8 cellular contexts compared by ENCODE assay signal in the genomic region with DNA sequence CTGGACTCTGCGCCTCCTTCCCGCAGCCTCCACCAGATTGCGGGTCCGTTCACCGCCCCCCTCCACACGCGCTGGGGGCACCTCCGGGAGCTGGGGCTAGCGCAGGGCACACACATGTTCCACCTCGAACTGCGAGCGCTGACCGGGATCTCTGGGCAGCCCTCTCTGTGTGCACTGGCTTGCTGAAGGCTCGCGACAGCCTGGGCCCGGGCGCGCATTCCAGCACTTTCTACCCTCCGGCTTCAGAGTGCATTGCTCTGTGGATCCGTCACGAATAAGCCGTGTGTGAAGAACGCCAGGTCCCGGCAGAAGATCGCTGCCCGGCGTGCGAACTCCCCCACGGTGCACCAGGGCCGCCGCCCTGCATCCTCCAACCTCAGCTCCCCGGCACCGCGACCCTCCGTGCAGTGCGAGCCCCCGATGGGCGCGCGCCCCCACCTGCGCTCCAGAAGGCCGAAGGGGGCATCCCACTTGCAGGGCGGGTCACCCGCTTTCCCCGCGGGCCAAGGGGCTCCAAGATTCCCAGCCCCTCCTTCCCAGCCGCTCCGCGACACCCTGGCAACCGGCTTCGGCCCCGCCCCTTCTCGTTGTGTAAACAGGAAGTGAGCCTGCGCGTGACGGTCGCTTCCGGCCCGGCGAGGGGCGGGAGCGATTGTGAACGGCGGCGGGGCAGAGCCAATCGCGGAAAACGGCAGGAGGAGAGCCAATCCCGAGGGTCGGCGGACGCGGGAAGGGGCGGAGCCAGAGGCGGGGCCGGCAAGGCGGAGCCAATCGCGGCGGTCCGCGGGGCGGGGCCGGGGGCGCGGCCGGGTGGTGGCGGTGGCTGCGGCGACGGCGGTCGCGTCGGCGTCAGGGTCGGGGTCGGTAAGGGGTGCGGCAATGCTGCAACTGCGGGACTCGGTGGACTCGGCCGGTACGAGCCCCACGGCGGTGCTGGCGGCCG. TPM values are rescaled to one million over a fixed set of nuclear protein-coding genes. Genes with fewer than 3 reads are reported as not detected.
DNase-seq lines count a peak whose midpoint lies in the region; ATAC-seq and TF ChIP-seq lines count a peak whose summit lies in the region.

TSS of gene TPRG1L (plus strand) at position 822 of the 943 bp plus-strand sequence. CDS start at position 880, 58 bp downstream.

- H2AFZ ChIP-seq in trophoblast cell (ENCODE audit: insufficient read depth, low read length, poor library complexity) = peak within 1 kb of the TSS; percentile 89

- peak within 1 kb of the TSS; percentile 78 for H3K4ac ChIP-seq in trophoblast cell (ENCODE audit: low read depth, low read length)

- H3K9me3 ChIP-seq in adipocyte (ENCODE audit: control insufficient read depth, low read length) (no peaks in the 10 kb centered on the region), trophoblast cell (ENCODE audit: insufficient read depth, low read depth, low read length) (no peaks in the 10 kb centered on the region), tibial nerve (no peaks in the 10 kb centered on the region)

- peak within 1 kb of the TSS; percentile 99 for H3K4me2 ChIP-seq in trophoblast cell (ENCODE audit: low read length)

- TF ChIP-seq CTCF in GM12875 (IDR thresholded peaks at IDR 0.05; ENCODE audit: borderline replicate concordance, insufficient read depth, low read depth, low read length) (no peak), tibial nerve (IDR thresholded peaks at IDR 0.05) (peak in 1 of 5 experiments; percentile 30)

- H2BK5ac ChIP-seq in trophoblast cell (ENCODE audit: low read depth, low read length, poor library complexity) = no peak within 1 kb of the TSS

- WGBS in trophoblast cell (ENCODE audit: extremely low coverage, insufficient coverage, insufficient read length) = no CpG with 5 or more reads among the region's 108 CpGs
- WGBS in tibial nerve, 2 donors = 0 to 1% methylated on average over 31 to 84 of the region's 108 CpGs

- H3K79me2 ChIP-seq in trophoblast cell (ENCODE audit: control insufficient read depth, insufficient read depth, low read length, poor library complexity) = peaks cover 2% of the 10 kb centered on the region

- H4K91ac ChIP-seq in trophoblast cell (ENCODE audit: low read depth, low read length) = peak within 1 kb of the TSS; percentile 18

- no peaks in the 10 kb centered on the region for H3K79me1 ChIP-seq in trophoblast cell (ENCODE audit: low read length)

- intact Hi-C loops in Right ventricle myocardium superior (cut with DNase I) = no loop called here

- peak; percentile 83 to 86 for TF ChIP-seq EP300 in tibial nerve (IDR thresholded peaks at IDR 0.05)

- H3K27ac ChIP-seq in trophoblast cell (ENCODE audit: low read depth, low read length) (no peak within 1 kb of the TSS), tibial nerve (peak within 1 kb of the TSS; percentile 57 to 91 (median 83))

- no peak within 1 kb of the TSS for H3K23ac ChIP-seq in trophoblast cell (ENCODE audit: low read length)

- H4K12ac ChIP-seq in trophoblast cell (ENCODE audit: low read depth, low read length) = peak within 1 kb of the TSS; percentile 58

- H3K14ac ChIP-seq in trophoblast cell (ENCODE audit: low read length) = peak within 1 kb of the TSS; percentile 59

- peaks cover 20% of the 10 kb centered on the region for H3K4me1 ChIP-seq in adipocyte (ENCODE audit: control insufficient read depth, insufficient read depth, low read length)
- peaks cover 11 to 13% of the 10 kb centered on the region in 2 experiments for H3K4me1 ChIP-seq in trophoblast cell (ENCODE audit: control insufficient read depth in 1 of 2, insufficient read depth in 2 of 2, low read length in 2 of 2)
- H3K4me1 ChIP-seq in tibial nerve = peaks cover 0 to 42% (median 22%) of the 10 kb centered on the region in 4 donors

- H3K36me3 ChIP-seq in adipocyte (ENCODE audit: control insufficient read depth, insufficient read depth, low read length, severe bottlenecking) (peaks cover 25% of the 10 kb centered on the region), trophoblast cell (ENCODE audit: control insufficient read depth in 1 of 2, insufficient read depth in 2 of 2, low read length in 2 of 2) (peaks cover 18 to 20% of the 10 kb centered on the region in 2 experiments), tibial nerve (peaks cover 2 to 29% (median 16%) of the 10 kb centered on the region in 3 donors)

- H3K9ac ChIP-seq in adipocyte (ENCODE audit: low read length) (peak within 1 kb of the TSS; percentile 91), trophoblast cell (ENCODE audit: low read length) (peak within 1 kb of the TSS; percentile 74)

- peak; percentile 90 for DNase-seq in NCI-H1417 treated with DMSO at 0.1 percent for 48 hours (lab: John Stamatoyannopoulos, UW)
- DNase-seq in T follicular helper cell (ENCODE audit: low read depth) = peak; percentile 98
- DNase-seq in adipocyte (ENCODE audit: low read depth) = peak; percentile 100
- DNase-seq in Right ventricle myocardium superior = peak; percentile 100
- peak; percentile 98 to 99 for DNase-seq in trophoblast cell
- DNase-seq in tibial nerve (ENCODE audit: low spot score in 2 of 2) = peak; percentile 98

- peak within 1 kb of the TSS; percentile 57 for H3K18ac ChIP-seq in trophoblast cell (ENCODE audit: low read length)

- H2AK5ac ChIP-seq in trophoblast cell (ENCODE audit: low read length) = peak within 1 kb of the TSS; percentile 30

- H2BK12ac ChIP-seq in trophoblast cell (ENCODE audit: low read length) = no peak within 1 kb of the TSS

- peak within 1 kb of the TSS; percentile 86 for H3K4me3 ChIP-seq in GM12875 (ENCODE audit: low read depth, low read length)
- peak within 1 kb of the TSS; percentile 98 for H3K4me3 ChIP-seq in adipocyte (ENCODE audit: low read length)
- H3K4me3 ChIP-seq in trophoblast cell (ENCODE audit: low read depth, low read length) = peak within 1 kb of the TSS; percentile 91
- H3K4me3 ChIP-seq in tibial nerve = peak within 1 kb of the TSS; percentile 71 to 94 (median 85)

- H3K27me3 ChIP-seq in adipocyte (replicated peaks; ENCODE audit: control insufficient read depth, insufficient read depth, low read length) (no peaks in the 10 kb centered on the region), trophoblast cell (ENCODE audit: insufficient read depth, low read length) (no peaks in the 10 kb centered on the region), tibial nerve (no peaks in the 10 kb centered on the region)

- TF ChIP-seq POLR2A in tibial nerve (IDR thresholded peaks at IDR 0.05) = peak; percentile 52 to 70

- H2BK120ac ChIP-seq in trophoblast cell (ENCODE audit: insufficient read depth, low read length, poor library complexity) = no peak within 1 kb of the TSS

- ATAC-seq in HG02798 (IDR thresholded peaks at IDR 0.05; ENCODE audit: poor library complexity, unreplicated experiment) (peak; percentile 96), Right ventricle myocardium superior (ENCODE audit: poor library complexity) (peak; percentile 98)

- peak within 1 kb of the TSS; percentile 72 for H4K8ac ChIP-seq in trophoblast cell (ENCODE audit: low read depth, low read length)

RNA-seq across cellular contexts. Expression of gene TPRG1L, which starts in this region (rescaled TPM):
- 47.0 TPM for total RNA-seq in Right ventricle myocardium superior
- polyA plus RNA-seq in trophoblast cell (2013) = 23.7 and 23.8 TPM in 2 replicates
- total RNA-seq in tibial nerve = 10 to 100 TPM; 26.7 to 39.8 (median 34.7) TPM
